1 cellular context compared by ENCODE assay signal in the genomic region with DNA sequence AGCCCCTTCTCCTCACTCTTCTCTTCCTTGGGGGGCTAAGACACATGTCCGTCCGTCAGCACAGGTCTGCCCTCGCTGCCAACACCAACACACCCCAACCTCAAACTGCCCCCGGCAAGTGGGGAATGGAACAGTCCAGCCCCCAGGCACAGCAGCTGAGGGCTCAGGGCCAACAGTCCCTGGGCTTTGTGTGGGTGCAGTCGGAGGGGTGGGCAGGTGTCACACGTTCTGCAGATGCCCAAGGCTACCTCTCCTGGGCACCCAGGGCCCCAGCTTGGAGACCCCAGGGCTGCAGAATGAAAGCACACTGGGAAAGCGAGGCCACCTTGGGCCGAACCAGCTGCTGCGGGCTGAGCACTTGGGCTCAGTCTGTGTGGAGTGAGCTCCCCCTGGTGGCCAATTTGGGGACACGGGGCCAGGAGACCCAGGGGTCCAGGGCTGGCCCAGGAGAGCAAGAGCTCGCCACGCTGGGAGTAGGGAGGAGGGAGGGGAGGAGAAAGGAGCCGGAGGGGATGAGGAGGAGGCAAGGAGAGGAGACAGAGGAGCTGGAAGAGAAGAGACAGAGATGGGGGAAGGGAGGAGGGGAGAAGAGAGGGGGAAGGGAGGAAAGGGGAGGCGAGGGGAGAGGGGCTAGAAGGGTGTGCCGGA.
TF ChIP-seq lines count a peak whose summit lies in the region.

No MANE protein-coding gene starts in this region.

TF ChIP-seq in SK-N-SH treated with all-trans-retinoic acid at 6 μM for 48 hours, 23 proteins besides CTCF, POLR2A, EP300 and RAD21 (continued from another document):
- TF ChIP-seq TOX (CRISPR knock-in tag; IDR thresholded peaks at IDR 0.05; ENCODE audit: borderline replicate concordance) (no peak), RARB (CRISPR knock-in tag; IDR thresholded peaks at IDR 0.05) (no peak), ZNF70 (CRISPR knock-in tag; IDR thresholded peaks at IDR 0.05) (no peak), SNAI2 (CRISPR knock-in tag; IDR thresholded peaks at IDR 0.05) (no peak), ZFP30 (CRISPR knock-in tag; IDR thresholded peaks at IDR 0.05) (no peak), PPARA (CRISPR knock-in tag; IDR thresholded peaks at IDR 0.05; ENCODE audit: borderline replicate concordance) (no peak)
- TF ChIP-seq, protein P1, sequence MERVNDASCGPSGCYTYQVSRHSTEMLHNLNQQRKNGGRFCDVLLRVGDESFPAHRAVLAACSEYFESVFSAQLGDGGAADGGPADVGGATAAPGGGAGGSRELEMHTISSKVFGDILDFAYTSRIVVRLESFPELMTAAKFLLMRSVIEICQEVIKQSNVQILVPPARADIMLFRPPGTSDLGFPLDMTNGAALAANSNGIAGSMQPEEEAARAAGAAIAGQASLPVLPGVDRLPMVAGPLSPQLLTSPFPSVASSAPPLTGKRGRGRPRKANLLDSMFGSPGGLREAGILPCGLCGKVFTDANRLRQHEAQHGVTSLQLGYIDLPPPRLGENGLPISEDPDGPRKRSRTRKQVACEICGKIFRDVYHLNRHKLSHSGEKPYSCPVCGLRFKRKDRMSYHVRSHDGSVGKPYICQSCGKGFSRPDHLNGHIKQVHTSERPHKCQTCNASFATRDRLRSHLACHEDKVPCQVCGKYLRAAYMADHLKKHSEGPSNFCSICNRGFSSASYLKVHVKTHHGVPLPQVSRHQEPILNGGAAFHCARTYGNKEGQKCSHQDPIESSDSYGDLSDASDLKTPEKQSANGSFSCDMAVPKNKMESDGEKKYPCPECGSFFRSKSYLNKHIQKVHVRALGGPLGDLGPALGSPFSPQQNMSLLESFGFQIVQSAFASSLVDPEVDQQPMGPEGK (CRISPR knock-in tag; IDR thresholded peaks at IDR 0.05; ENCODE audit: borderline replicate concordance) = no peak
- TF ChIP-seq, protein P2, sequence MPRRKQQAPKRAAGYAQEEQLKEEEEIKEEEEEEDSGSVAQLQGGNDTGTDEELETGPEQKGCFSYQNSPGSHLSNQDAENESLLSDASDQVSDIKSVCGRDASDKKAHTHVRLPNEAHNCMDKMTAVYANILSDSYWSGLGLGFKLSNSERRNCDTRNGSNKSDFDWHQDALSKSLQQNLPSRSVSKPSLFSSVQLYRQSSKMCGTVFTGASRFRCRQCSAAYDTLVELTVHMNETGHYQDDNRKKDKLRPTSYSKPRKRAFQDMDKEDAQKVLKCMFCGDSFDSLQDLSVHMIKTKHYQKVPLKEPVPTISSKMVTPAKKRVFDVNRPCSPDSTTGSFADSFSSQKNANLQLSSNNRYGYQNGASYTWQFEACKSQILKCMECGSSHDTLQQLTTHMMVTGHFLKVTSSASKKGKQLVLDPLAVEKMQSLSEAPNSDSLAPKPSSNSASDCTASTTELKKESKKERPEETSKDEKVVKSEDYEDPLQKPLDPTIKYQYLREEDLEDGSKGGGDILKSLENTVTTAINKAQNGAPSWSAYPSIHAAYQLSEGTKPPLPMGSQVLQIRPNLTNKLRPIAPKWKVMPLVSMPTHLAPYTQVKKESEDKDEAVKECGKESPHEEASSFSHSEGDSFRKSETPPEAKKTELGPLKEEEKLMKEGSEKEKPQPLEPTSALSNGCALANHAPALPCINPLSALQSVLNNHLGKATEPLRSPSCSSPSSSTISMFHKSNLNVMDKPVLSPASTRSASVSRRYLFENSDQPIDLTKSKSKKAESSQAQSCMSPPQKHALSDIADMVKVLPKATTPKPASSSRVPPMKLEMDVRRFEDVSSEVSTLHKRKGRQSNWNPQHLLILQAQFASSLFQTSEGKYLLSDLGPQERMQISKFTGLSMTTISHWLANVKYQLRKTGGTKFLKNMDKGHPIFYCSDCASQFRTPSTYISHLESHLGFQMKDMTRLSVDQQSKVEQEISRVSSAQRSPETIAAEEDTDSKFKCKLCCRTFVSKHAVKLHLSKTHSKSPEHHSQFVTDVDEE (CRISPR knock-in tag; IDR thresholded peaks at IDR 0.05) = no peak
- TF ChIP-seq, protein P3, sequence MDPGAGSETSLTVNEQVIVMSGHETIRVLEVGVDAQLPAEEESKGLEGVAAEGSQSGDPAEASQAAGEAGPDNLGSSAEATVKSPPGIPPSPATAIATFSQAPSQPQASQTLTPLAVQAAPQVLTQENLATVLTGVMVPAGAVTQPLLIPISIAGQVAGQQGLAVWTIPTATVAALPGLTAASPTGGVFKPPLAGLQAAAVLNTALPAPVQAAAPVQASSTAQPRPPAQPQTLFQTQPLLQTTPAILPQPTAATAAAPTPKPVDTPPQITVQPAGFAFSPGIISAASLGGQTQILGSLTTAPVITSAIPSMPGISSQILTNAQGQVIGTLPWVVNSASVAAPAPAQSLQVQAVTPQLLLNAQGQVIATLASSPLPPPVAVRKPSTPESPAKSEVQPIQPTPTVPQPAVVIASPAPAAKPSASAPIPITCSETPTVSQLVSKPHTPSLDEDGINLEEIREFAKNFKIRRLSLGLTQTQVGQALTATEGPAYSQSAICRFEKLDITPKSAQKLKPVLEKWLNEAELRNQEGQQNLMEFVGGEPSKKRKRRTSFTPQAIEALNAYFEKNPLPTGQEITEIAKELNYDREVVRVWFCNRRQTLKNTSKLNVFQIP (CRISPR knock-in tag; IDR thresholded peaks at IDR 0.05; ENCODE audit: borderline replicate concordance, low read depth) = no peak
